8 cellular contexts compared by ENCODE assay signal in the genomic region with DNA sequence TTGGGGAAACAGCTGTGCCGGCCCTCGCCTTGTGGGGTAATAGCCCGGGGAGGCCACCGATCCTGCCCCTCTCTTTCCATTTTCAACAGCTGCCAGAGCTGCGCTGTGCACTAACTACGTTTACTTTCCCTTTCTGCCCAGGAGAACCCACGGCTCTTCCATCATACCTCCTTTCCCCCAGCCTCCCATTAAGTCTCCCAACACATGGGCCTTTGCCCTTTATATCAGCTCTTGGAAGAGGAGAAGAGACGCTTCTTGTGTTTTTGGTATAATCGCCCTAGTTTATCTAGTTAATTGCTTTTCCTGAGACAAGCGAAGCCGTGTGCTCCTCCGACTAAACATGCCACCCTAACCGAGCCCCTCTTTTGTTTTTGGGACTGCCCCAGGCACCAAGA. TPM values are rescaled to one million over a fixed set of nuclear protein-coding genes. Genes with fewer than 3 reads are reported as not detected.
DNase-seq lines count a peak whose midpoint lies in the region; ATAC-seq and TF ChIP-seq lines count a peak whose summit lies in the region.

No MANE protein-coding gene starts in this region.

- no peaks in the 10 kb centered on the region for H3K9me3 ChIP-seq in suprapubic skin

- TF ChIP-seq POLR2A in suprapubic skin (IDR thresholded peaks at IDR 0.05), result no peak

- no peak for TF ChIP-seq CTCF in kidney epithelial cell (IDR thresholded peaks at IDR 0.05; ENCODE audit: insufficient read depth, low read length, poor library complexity, severe bottlenecking)
- TF ChIP-seq CTCF in suprapubic skin (IDR thresholded peaks at IDR 0.05), result no peak

- H3K4me1 Mint-ChIP-seq in activated naive CD8-positive, alpha-beta T cell (ENCODE audit: low read depth), result peaks cover 32% of the 10 kb centered on the region

- H3K4me3 ChIP-seq in kidney epithelial cell (ENCODE audit: low read depth, low read length), result peak overlapping the region; percentile 68
- peak overlapping the region; percentile 76 for H3K4me3 ChIP-seq in suprapubic skin

- H3K4me3 Mint-ChIP-seq in activated naive CD8-positive, alpha-beta T cell, result peak overlapping the region; percentile 100

- ATAC-seq in HG03442 (IDR thresholded peaks at IDR 0.05; ENCODE audit: unreplicated experiment), result no peak

- H3K36me3 ChIP-seq in kidney epithelial cell (ENCODE audit: control insufficient read depth, insufficient read depth, low read length), result no peaks in the 10 kb centered on the region
- H3K36me3 ChIP-seq in suprapubic skin, result no peaks in the 10 kb centered on the region

- peak overlapping the region; percentile 96 for H3K27ac Mint-ChIP-seq in activated naive CD8-positive, alpha-beta T cell

- peaks cover 13% of the 10 kb centered on the region for H3K36me3 Mint-ChIP-seq in activated naive CD8-positive, alpha-beta T cell

- no peaks in the 10 kb centered on the region for H3K27me3 Mint-ChIP-seq in activated naive CD8-positive, alpha-beta T cell

- H3K4me1 ChIP-seq in suprapubic skin, result peaks cover 23% of the 10 kb centered on the region

- DNase-seq in NCI-H1105 treated with DMSO at 0.1 percent for 48 hours (lab: John Stamatoyannopoulos, UW) (peak; percentile 29), NCI-H1105 (lab: John Stamatoyannopoulos, UW) (no peak), HK-2 (ENCODE audit: unreplicated experiment) (peak; percentile 4), kidney epithelial cell (ENCODE audit: low read depth) (no peak), suprapubic skin (ENCODE audit: low spot score in 2 of 2) (no peak), head of caudate nucleus (no peak)

- intact Hi-C loops in head of caudate nucleus (cut with DNase I), result no loop called here

- no peaks in the 10 kb centered on the region for H3K9me3 Mint-ChIP-seq in activated naive CD8-positive, alpha-beta T cell (ENCODE audit: low read depth)

- peak overlapping the region; percentile 97 for H3K27ac ChIP-seq in suprapubic skin

- no peak for TF ChIP-seq EP300 in suprapubic skin (IDR thresholded peaks at IDR 0.05)

- no peaks in the 10 kb centered on the region for H3K27me3 ChIP-seq in kidney epithelial cell (ENCODE audit: control insufficient read depth, insufficient read depth, low read length)
- no peaks in the 10 kb centered on the region for H3K27me3 ChIP-seq in suprapubic skin

- 0% methylated on average over 13 of the region's 13 CpGs for WGBS in suprapubic skin

RNA-seq across cellular contexts. Expression of gene UBR2, which starts 0.7 kb away (rescaled TPM):
- total RNA-seq in kidney epithelial cell (13.1 and 14.4 TPM in 2 replicates), suprapubic skin (10 to 100 TPM; 18.5 to 37.9 (median 26.1) TPM)

Comparison
In these comparisons a context has a peak if more than half of its experiments do, and no peak if none do; other contexts are left out.
1. DNase-seq: peak in NCI-H1105 treated with DMSO at 0.1 percent for 48 hours (single experiment) and HK-2 (single experiment); none in NCI-H1105 (single experiment), kidney epithelial cell (single experiment), suprapubic skin (0 of 2) and head of caudate nucleus (0 of 42).